Comparison of ENCODE assay signal across 1 cellular context in the genomic region with DNA sequence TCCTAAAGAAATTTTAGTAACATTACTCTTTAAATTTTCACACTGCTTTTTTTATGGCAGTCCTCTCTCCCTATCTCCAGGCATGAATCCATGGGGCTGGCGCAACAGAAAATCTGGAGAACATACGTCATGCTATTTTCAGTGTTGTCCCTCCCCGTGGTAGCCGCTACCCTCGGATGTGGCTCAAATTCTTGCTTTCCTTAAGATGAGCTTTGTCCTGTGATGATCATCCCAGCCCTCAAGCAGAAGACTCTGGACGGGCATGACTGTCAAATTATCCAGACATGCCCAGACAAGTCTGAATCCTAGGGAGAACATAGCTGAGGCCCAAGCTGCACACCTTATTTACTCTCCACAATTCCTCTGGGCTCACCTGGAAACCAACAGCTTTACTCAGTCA.
TF ChIP-seq lines count a peak whose summit lies in the region.

No MANE protein-coding gene starts in this region.

TF ChIP-seq in A549, 52 proteins besides CTCF, POLR2A, EP300 and RAD21:
- TF ChIP-seq KDM1A (IDR thresholded peaks at IDR 0.05; ENCODE audit: low read depth): no peak
- TF ChIP-seq NFE2L2 (conservative IDR thresholded peaks at IDR 0.05; ENCODE audit: low read length): 0 out of 2 replicates have a peak, but pooled peaks have one; percentile 9
